ENCODE assay signal across 21 cellular contexts in genomic region chr12:64806593-64806992, GRCh38. TPM values are rescaled to one million over a fixed set of nuclear protein-coding genes. Genes with fewer than 3 reads are reported as not detected.
DNase-seq lines count a peak whose midpoint lies in the region; ATAC-seq and TF ChIP-seq lines count a peak whose summit lies in the region.
"Had no signal": no experiment of that assay in that cellular context is flagged by ENCODE, and none has a peak within 500 bp of the region (broad histone marks: within the 10 kb centered on the region; RNA-seq: fewer than 3 reads in every experiment).

No MANE protein-coding gene starts in this region.

- in situ Hi-C loops in astrocyte of the spinal cord (cut with HindIII; ENCODE audit: low sequenced_read_pairs): no loop called here

- no peak overlapping the region for H3K4me3 ChIP-seq in astrocyte of the spinal cord (ENCODE audit: low read depth, low read length)
- no peak overlapping the region for H3K4me3 ChIP-seq in fibroblast of villous mesenchyme (ENCODE audit: low read depth, low read length)
- H3K4me3 ChIP-seq: gastrocnemius medialis, SJCRH30, uterus had no signal

- ATAC-seq in GM18519 (IDR thresholded peaks at IDR 0.05; ENCODE audit: low FRiP score, unreplicated experiment): no peak
- ATAC-seq: activated naive CD4-positive, alpha-beta T cell treated with anti-CD3 and anti-CD28 coated beads, Interleukin-2, amount 50 U/mL, for 72 hours; effector memory CD8-positive, alpha-beta T cell; gastrocnemius medialis; HepG2; left colon had no signal

- DNase-seq in EL (peak; percentile 55), NCI-H1694 (lab: John Stamatoyannopoulos, UW) (peak; percentile 26), astrocyte of the spinal cord (ENCODE audit: low read depth, low spot score) (peak; percentile 41), fibroblast of villous mesenchyme (ENCODE audit: low read depth) (peak; percentile 56), HT-29 (ENCODE audit: low spot score) (no peak), globus pallidus (ENCODE audit: low spot score) (no peak), putamen (ENCODE audit: low spot score) (no peak)
- DNase-seq: activated B cell treated with CpG ODN at 0.5 μM for 24 hours; activated CD4-positive, alpha-beta memory T cell treated with anti-CD3 and anti-CD28 coated beads, Interleukin-2, amount 10 ng/mL, durations not matched to agents 7 days and 5 days; activated T-cell treated with anti-CD3 and anti-CD28 coated beads, Interleukin-2, amount 50 U/mL, for 48 hours; effector memory CD8-positive, alpha-beta T cell; gastrocnemius medialis; GDM1; left colon; NCI-H1930; SJCRH30; stimulated activated CD4-positive, alpha-beta T cell treated with anti-CD3 and anti-CD28 coated beads, Interleukin-12 subunit alpha, Interleukin-12 subunit beta, amount 100 ng/mL, for 4 hours; uterus had no signal

- TF ChIP-seq CTCF in astrocyte of the spinal cord (IDR thresholded peaks at IDR 0.05; ENCODE audit: low read depth, low read length): no peak
- no peak for TF ChIP-seq CTCF in fibroblast of villous mesenchyme (IDR thresholded peaks at IDR 0.05; ENCODE audit: insufficient read depth, low read depth, low read length)

RNA-seq across cellular contexts. Expression of gene TBC1D30, which starts 17.9 kb away (rescaled TPM):
- total RNA-seq in fibroblast of villous mesenchyme: under 0.01 TPM in 2 replicates
- 44.7 and 46.2 TPM in 2 replicates for total RNA-seq in HT-29 (2014; rRNA removed; shearing (Covaris generic))

RNA-seq across cellular contexts. Expression of gene GNS, which starts 47.4 kb away (rescaled TPM):
- total RNA-seq in fibroblast of villous mesenchyme: 146 and 166 TPM in 2 replicates
- 36.4 and 41.5 TPM in 2 replicates for total RNA-seq in HT-29 (2014; rRNA removed; shearing (Covaris generic))

Comparison
In these comparisons a context has a peak if more than half of its experiments do, and no peak if none do; other contexts are left out.
1. DNase-seq: peak in EL (single experiment), NCI-H1694 (single experiment), astrocyte of the spinal cord (single experiment) and fibroblast of villous mesenchyme (single experiment); none in HT-29 (single experiment), globus pallidus (single experiment) and putamen (single experiment).
2. RNA of gene TBC1D30, which starts 17.9 kb away (total RNA-seq): 44.7 to 46.2 TPM in HT-29; under 0.01 TPM in fibroblast of villous mesenchyme; every median in the first group is over 10 times any median in the second.